ENCODE assay signal across 9 cellular contexts in genomic region chr21:46191257-46191685, GRCh38. TPM values are rescaled to one million over a fixed set of nuclear protein-coding genes. Genes with fewer than 3 reads are reported as not detected.
DNase-seq lines count a peak whose midpoint lies in the region; ATAC-seq and TF ChIP-seq lines count a peak whose summit lies in the region.
"Had no signal": no experiment of that assay in that cellular context is flagged by ENCODE, and none has a peak within 500 bp of the region (broad histone marks: within the 10 kb centered on the region; RNA-seq: fewer than 3 reads in every experiment).

No MANE protein-coding gene starts in this region.

- no peak for TF ChIP-seq POLR2A in testis (IDR thresholded peaks at IDR 0.05)

- intact Hi-C loops in testis (cut with DNase I; ENCODE audit: low total_unique reads) = no loop called here

- no peaks in the 10 kb centered on the region for H3K9me3 ChIP-seq in hepatocyte (ENCODE audit: low read depth)
- no peaks in the 10 kb centered on the region for H3K9me3 ChIP-seq in testis

- H3K27ac ChIP-seq in brain microvascular endothelial cell (no peak overlapping the region), hepatocyte (no peak overlapping the region), testis (peak overlapping the region in 1 of 2 donors; percentile 81)

- H2AFZ ChIP-seq in hepatocyte = no peak overlapping the region

- no peaks in the 10 kb centered on the region for H4K20me1 ChIP-seq in hepatocyte (ENCODE audit: insufficient read depth, poor library complexity, severe bottlenecking)

- in situ Hi-C loops in brain microvascular endothelial cell (cut with HindIII; ENCODE audit: low pct_ligation_motif_present, low sequenced_read_pairs) = no loop called here

- WGBS in hepatocyte (ENCODE audit: low lambda C conversion rate, missing lambda C conversion rate) = 97% methylated on average over 4 of the region's 4 CpGs
- 65 to 76% methylated on average over 2 to 3 of the region's 4 CpGs for WGBS in testis, 2 donors

- H3K79me2 ChIP-seq in hepatocyte = no peaks in the 10 kb centered on the region

- no peaks in the 10 kb centered on the region for H3K9me2 ChIP-seq in hepatocyte (replicated peaks; ENCODE audit: insufficient read depth)

- H3K4me1 ChIP-seq in hepatocyte (ENCODE audit: insufficient read depth) (peaks cover 16% of the 10 kb centered on the region), testis (peaks cover 33% of the 10 kb centered on the region)

- ATAC-seq in GM21528 (IDR thresholded peaks at IDR 0.05; ENCODE audit: low FRiP score, unreplicated experiment) = no peak

- H3K9me3 Mint-ChIP-seq in type B pancreatic cell = no peaks in the 10 kb centered on the region

- H3K4me2 ChIP-seq in hepatocyte = no peak overlapping the region

- peak; percentile 69 for DNase-seq in LHCN-M2 (ENCODE audit: low read depth)
- peak; percentile 74 for DNase-seq in brain microvascular endothelial cell
- peak; percentile 11 for DNase-seq in hepatocyte (ENCODE audit: low spot score)
- peak; percentile 31 for DNase-seq in testis
- no peak for DNase-seq in globus pallidus (ENCODE audit: low spot score)
- no peak for DNase-seq in type B pancreatic cell (ENCODE audit: extremely low spot score, unreplicated experiment)
- DNase-seq: NCI-H1417 had no signal

- TF ChIP-seq CTCF in brain microvascular endothelial cell (IDR thresholded peaks at IDR 0.05; ENCODE audit: low read depth, low read length, missing control alignments) (no peak), hepatocyte (IDR thresholded peaks at IDR 0.05; ENCODE audit: poor library complexity) (no peak), testis (IDR thresholded peaks at IDR 0.05) (no peak), type B pancreatic cell (conservative IDR thresholded peaks at IDR 0.05) (no peak)

- H3K27me3 ChIP-seq in brain microvascular endothelial cell (replicated peaks) (no peaks in the 10 kb centered on the region), hepatocyte (no peaks in the 10 kb centered on the region), testis (no peaks in the 10 kb centered on the region)

- no peaks in the 10 kb centered on the region for H3K27me3 Mint-ChIP-seq in type B pancreatic cell

- peaks cover 44% of the 10 kb centered on the region for H3K36me3 ChIP-seq in brain microvascular endothelial cell (replicated peaks)
- no peaks in the 10 kb centered on the region for H3K36me3 ChIP-seq in hepatocyte (replicated peaks; ENCODE audit: insufficient read depth, low read depth)
- no peaks in the 10 kb centered on the region for H3K36me3 ChIP-seq in testis (ENCODE audit: low read depth, missing control alignments)

- H3K36me3 Mint-ChIP-seq in type B pancreatic cell = peaks cover 5% of the 10 kb centered on the region

- H3K4me1 Mint-ChIP-seq in type B pancreatic cell (ENCODE audit: unreplicated experiment) = peaks cover 17% of the 10 kb centered on the region

- H3K27ac Mint-ChIP-seq in type B pancreatic cell = no peak overlapping the region

- H3K4me3 Mint-ChIP-seq in type B pancreatic cell = no peak overlapping the region

- H3K4me3 ChIP-seq in brain microvascular endothelial cell (ENCODE audit: low read depth, low read length) (no peak overlapping the region), hepatocyte (no peak overlapping the region), testis (no peak overlapping the region)

RNA-seq across cellular contexts. Expression of gene SPATC1L, which starts 7.0 kb away (rescaled TPM):
- total RNA-seq in LHCN-M2 (2014; rRNA removed) = 14.0 and 18.4 TPM in 2 replicates
- polyA plus RNA-seq in LHCN-M2 (2012) = 23.9 TPM
- 8.3 and 10.1 TPM in 2 replicates for total RNA-seq in hepatocyte
- 24.2 and 29.9 TPM in 2 replicates for polyA plus RNA-seq in hepatocyte
- total RNA-seq in testis = 10 to 100 TPM; 75.6 to 96.1 TPM
- 55.4 TPM for polyA plus RNA-seq in testis (ENCODE audit: insufficient read depth, low read depth, low replicate concordance)
- total RNA-seq in type B pancreatic cell (ENCODE audit: low replicate concordance) = 18.5 and 24.7 TPM in 2 replicates

RNA-seq across cellular contexts. Expression of gene FTCD, which starts 35.9 kb away (rescaled TPM):
- total RNA-seq in LHCN-M2 (2014; rRNA removed) (0.13 TPM in 1 of 2 replicates, not detected in the other), hepatocyte (25.8 and 27.5 TPM in 2 replicates), testis (10 to 100 TPM; 50.5 to 63.5 TPM), type B pancreatic cell (ENCODE audit: low replicate concordance) (26.9 and 45.0 TPM in 2 replicates)
- 0.06 TPM for polyA plus RNA-seq in LHCN-M2 (2012)
- polyA plus RNA-seq in hepatocyte (60.9 and 76.8 TPM in 2 replicates), testis (ENCODE audit: insufficient read depth, low read depth, low replicate concordance) (49.2 TPM)
- total RNA-seq: subcutaneous adipose tissue had no signal

RNA-seq across cellular contexts. Expression of gene LSS, which starts 37.3 kb away (rescaled TPM):
- total RNA-seq in LHCN-M2 (2014; rRNA removed) (57.9 and 65.3 TPM in 2 replicates), hepatocyte (122 and 146 TPM in 2 replicates), testis (100 to 1,000 TPM; 126 to 152 TPM), type B pancreatic cell (ENCODE audit: low replicate concordance) (60.7 and 70.2 TPM in 2 replicates)
- 58.1 TPM for polyA plus RNA-seq in LHCN-M2 (2012)
- polyA plus RNA-seq in hepatocyte (131 TPM in 2 replicates), testis (ENCODE audit: insufficient read depth, low read depth, low replicate concordance) (35.6 TPM)

Comparison
In these comparisons a context has a peak if more than half of its experiments do, and no peak if none do; other contexts are left out.
1. DNase-seq: peak in LHCN-M2 (single experiment), brain microvascular endothelial cell (single experiment), hepatocyte (single experiment) and testis (single experiment); none in globus pallidus (single experiment) and type B pancreatic cell (single experiment).
2. RNA of gene FTCD, which starts 35.9 kb away (total RNA-seq): 50.5 to 63.5 TPM in testis, 25.8 to 27.5 TPM in hepatocyte and 26.9 to 45.0 TPM in type B pancreatic cell; 0.13 TPM in LHCN-M2; every median in the first group is over 10 times any median in the second.